In genomic region chr1:21292991-21293536, GRCh38 we compare ENCODE assay signal across 8 cellular contexts. TPM values are rescaled to one million over a fixed set of nuclear protein-coding genes. Genes with fewer than 3 reads are reported as not detected.
DNase-seq lines count a peak whose midpoint lies in the region; ATAC-seq, FAIRE-seq and TF ChIP-seq lines count a peak whose summit lies in the region.

No MANE protein-coding gene starts in this region.

- BruUV-seq in OCI-LY7 (replicated peaks; lab: Mats Ljungman, UMichigan), result no TSS peak

- H3K36me3 ChIP-seq in OCI-LY7 (ENCODE audit: insufficient read depth, low read length) (no peaks in the 10 kb centered on the region), MG63 (no peaks in the 10 kb centered on the region)

- POLR2A ChIA-PET in OCI-LY7 (lab: Charles Lee), result interaction anchor here (0.6 to 4.1 kb wide), 5 partner anchors 29 to 225 kb away, joined by 3 to 26 read pairs (median 3); no protein-coding TSS in a partner anchor

- H3K9me2 ChIP-seq in OCI-LY7 (ENCODE audit: insufficient read depth, low read length), result no peaks in the 10 kb centered on the region

- H3K36me3 Mint-ChIP-seq in CD14-positive monocyte, result peaks cover 12 to 38% of the 10 kb centered on the region in 2 donors
- H3K36me3 Mint-ChIP-seq in central memory CD8-positive, alpha-beta T cell (ENCODE audit: insufficient read depth), result peaks cover 27% of the 10 kb centered on the region

- CTCF ChIA-PET in OCI-LY7 (lab: Charles Lee; ENCODE audit: unreplicated experiment), result no interaction called here

- peaks cover 0 to 8% (median 0%) of the 10 kb centered on the region in 7 donors for H3K9me3 Mint-ChIP-seq in CD14-positive monocyte
- H3K9me3 Mint-ChIP-seq in central memory CD8-positive, alpha-beta T cell, result no peaks in the 10 kb centered on the region

- peak overlapping the region; percentile 74 to 85 for H3K4me3 Mint-ChIP-seq in CD14-positive monocyte
- peak overlapping the region; percentile 89 for H3K4me3 Mint-ChIP-seq in central memory CD8-positive, alpha-beta T cell

- peaks cover 82% of the 10 kb centered on the region for H3K4me1 ChIP-seq in OCI-LY7 (ENCODE audit: insufficient read depth, low read length, poor library complexity, severe bottlenecking)

- H3K9me3 ChIP-seq in OCI-LY7 (ENCODE audit: low read length), result no peaks in the 10 kb centered on the region
- no peaks in the 10 kb centered on the region for H3K9me3 ChIP-seq in MG63

- TF ChIP-seq CTCF in CD14-positive monocyte (IDR thresholded peaks at IDR 0.05), result no peak
- TF ChIP-seq CTCF in OCI-LY7 (conservative IDR thresholded peaks at IDR 0.05; ENCODE audit: low read length), result no peak

- peak overlapping the region; percentile 82 for H3K4me2 ChIP-seq in OCI-LY7 (ENCODE audit: low read length)

- intact Hi-C loops in CD14-positive monocyte (cut with micrococcal nuclease) (no loop called here), OCI-LY7 (cut with micrococcal nuclease; ENCODE audit: unreplicated experiment) (loop anchor here (1.0 kb wide), 1 partner anchor 38 kb away; no protein-coding TSS in a partner anchor)

- peak overlapping the region; percentile 90 for H3K27ac ChIP-seq in OCI-LY7 (ENCODE audit: low read depth, low read length, poor library complexity, severe bottlenecking)

- ATAC-seq in GM21423 (IDR thresholded peaks at IDR 0.05; ENCODE audit: unreplicated experiment), result peak; percentile 36
- no peak for ATAC-seq in central memory CD8-positive, alpha-beta T cell (replicated peaks; ENCODE audit: extremely low read depth, poor library complexity, severe bottlenecking)
- ATAC-seq in left lobe of liver, result no peak

- H3K27ac Mint-ChIP-seq in CD14-positive monocyte, result peak overlapping the region; percentile 96 to 100 (median 99)
- H3K27ac Mint-ChIP-seq in central memory CD8-positive, alpha-beta T cell (ENCODE audit: low read depth), result peak overlapping the region; percentile 99

- no peak for FAIRE-seq in HTR-8/SVneo (lab: Jason Lieb, UNC)

- peaks cover 11 to 45% (median 45%) of the 10 kb centered on the region in 3 donors for H3K27me3 Mint-ChIP-seq in CD14-positive monocyte (ENCODE audit: low read depth in 3 of 3)
- H3K27me3 Mint-ChIP-seq in central memory CD8-positive, alpha-beta T cell, result no peaks in the 10 kb centered on the region

- H4K20me1 ChIP-seq in OCI-LY7 (ENCODE audit: insufficient read depth, low read length), result peaks cover 5% of the 10 kb centered on the region; the same call in 1 of the 2 replicates

- H2AFZ ChIP-seq in OCI-LY7 (ENCODE audit: low read length), result no peak overlapping the region; the same call in 1 of the 2 replicates

- H3K4me3 ChIP-seq in OCI-LY7 (ENCODE audit: low read depth, low read length, poor library complexity, severe bottlenecking), result peak overlapping the region; percentile 65
- H3K4me3 ChIP-seq in MG63, result no peak overlapping the region

- H3K79me2 ChIP-seq in OCI-LY7 (ENCODE audit: insufficient read depth, low read depth, low read length), result no peaks in the 10 kb centered on the region; the same call in 1 of the 2 replicates

- H3K4me1 Mint-ChIP-seq in CD14-positive monocyte, result peaks cover 72% of the 10 kb centered on the region
- H3K4me1 Mint-ChIP-seq in central memory CD8-positive, alpha-beta T cell, result peaks cover 74% of the 10 kb centered on the region

- DNase-seq in CD14-positive monocyte (ENCODE audit: low spot score) (no peak), OCI-LY7 (ENCODE audit: low spot score) (peak; percentile 86), MG63 (no peak), HTR-8/SVneo (ENCODE audit: insufficient read length, low spot score) (no peak), left lobe of liver (ENCODE audit: low spot score) (no peak)
- DNase-seq in central memory CD8-positive, alpha-beta T cell (ENCODE audit: low spot score in 2 of 2), result peak in 1 of 2 donors; percentile 34
- peak; percentile 49 to 67 (median 54) for DNase-seq in stimulated activated CD4-positive, alpha-beta T cell treated with anti-CD3 and anti-CD28 coated beads, Interleukin-12 subunit alpha, Interleukin-12 subunit beta, amount 100 ng/mL, for 48 hours (ENCODE audit: low read depth in 2 of 3, low spot score in 1 of 3)

- H3K27me3 ChIP-seq in MG63, result no peaks in the 10 kb centered on the region

RNA-seq across cellular contexts. Expression of gene ECE1, which starts 2.8 kb away (rescaled TPM):
- 10 to 100 TPM; 10.6 to 23.3 TPM for polyA plus RNA-seq in CD14-positive monocyte
- total RNA-seq in OCI-LY7 (2014; rRNA removed; shearing (Covaris generic)), result 13.5 and 20.0 TPM in 2 replicates
- total RNA-seq in OCI-LY7 (2022) (25.3 and 32.8 TPM in 2 replicates), left lobe of liver (58.0 TPM)
- total RNA-seq in MG63 (2014; rRNA removed; shearing (Covaris generic); ENCODE audit: low replicate concordance), result 10.5 and 11.4 TPM in 2 replicates

Comparison
In these comparisons a context has a peak if more than half of its experiments do, and no peak if none do; other contexts are left out.
1. DNase-seq: peak in OCI-LY7 (single experiment) and stimulated activated CD4-positive, alpha-beta T cell treated with anti-CD3 and anti-CD28 coated beads, Interleukin-12 subunit alpha, Interleukin-12 subunit beta, amount 100 ng/mL, for 48 hours (3 of 3); none in CD14-positive monocyte (single experiment), MG63 (single experiment), HTR-8/SVneo (single experiment) and left lobe of liver (single experiment).